9 cellular contexts compared by ENCODE assay signal in genomic region chr6:156976144-156977088, GRCh38.
A peak's percentile ranks its signal among the peaks of the same experiment; 100 is the strongest.
DNase-seq lines count a peak whose midpoint lies in the region; TF ChIP-seq lines count a peak whose summit lies in the region.
"Had no signal": no experiment of that assay in that cellular context is flagged by ENCODE, and none has a peak within 500 bp of the region (broad histone marks: within the 10 kb centered on the region; RNA-seq: fewer than 3 reads in every experiment).

No MANE protein-coding gene starts in this region.

- no peak for TF ChIP-seq CTCF in Peyer's patch (IDR thresholded peaks at IDR 0.05)
- TF ChIP-seq CTCF in fibroblast of lung (conservative IDR thresholded peaks at IDR 0.05 in 1 of 2, IDR thresholded peaks at IDR 0.05 in 1 of 2; ENCODE audit: low read depth in 1 of 2, low read length in 2 of 2) = no peak
- TF ChIP-seq CTCF in uterus (IDR thresholded peaks at IDR 0.05) = no peak

- no peaks in the 10 kb centered on the region for H4K20me1 ChIP-seq in fibroblast of lung (ENCODE audit: control insufficient read depth, extremely low read depth, insufficient read depth, low read length)

- H2AFZ ChIP-seq in fibroblast of lung (ENCODE audit: low read length) = peak overlapping the region; percentile 7

- DNase-seq in NCI-H1436 (lab: John Stamatoyannopoulos, UW) (peak; percentile 42), NCI-H1436 treated with DMSO at 0.1 percent for 48 hours (lab: John Stamatoyannopoulos, UW) (no peak), Peyer's patch (no peak), fibroblast of lung (ENCODE audit: low read depth in 2 of 2) (peak in 1 of 2 donors; percentile 63), uterus (no peak), DMS153 (lab: John Stamatoyannopoulos, UW) (no peak), KBM-7 (no peak)

- peaks cover 26% of the 10 kb centered on the region for H3K79me2 ChIP-seq in fibroblast of lung (ENCODE audit: control insufficient read depth, insufficient read depth, low read length)

- no peaks in the 10 kb centered on the region for H3K27me3 ChIP-seq in Peyer's patch
- H3K27me3 ChIP-seq in fibroblast of lung (ENCODE audit: control insufficient read depth, insufficient read depth, low read length) = no peaks in the 10 kb centered on the region
- no peaks in the 10 kb centered on the region for H3K27me3 ChIP-seq in skeletal muscle satellite cell (ENCODE audit: control insufficient read depth, insufficient read depth, low read length)
- H3K27me3 ChIP-seq in uterus = no peaks in the 10 kb centered on the region

- peak overlapping the region; percentile 6 to 18 (median 11) for H3K4me3 ChIP-seq in Peyer's patch
- H3K4me3 ChIP-seq in fibroblast of lung (replicated peaks in 1 of 4; ENCODE audit: control extremely low read depth in 1 of 4, insufficient read depth in 1 of 4, low read depth in 3 of 4, low read length in 4 of 4) = peak overlapping the region; percentile 20 to 49 (median 31)
- H3K4me3 ChIP-seq in skeletal muscle satellite cell (ENCODE audit: low read length) = peak overlapping the region; percentile 65
- peak overlapping the region in 1 of 2 donors; percentile 7 for H3K4me3 ChIP-seq in uterus

- H3K9ac ChIP-seq in fibroblast of lung (ENCODE audit: insufficient read depth, low read length) (peak overlapping the region; percentile 34), skeletal muscle satellite cell (ENCODE audit: low read depth, low read length) (peak overlapping the region; percentile 55)

- in situ Hi-C loops in KBM-7 (cut with MboI; ENCODE audit: low pct_unique_long_range_greater_than_20kb, low sequenced_read_pairs) = no loop called here

- peak overlapping the region; percentile 21 for H3K4me2 ChIP-seq in fibroblast of lung (ENCODE audit: extremely low read depth, insufficient read depth, low read length)
- peak overlapping the region; percentile 82 for H3K4me2 ChIP-seq in skeletal muscle satellite cell (ENCODE audit: low read length)

- TF ChIP-seq POLR2A in Peyer's patch (IDR thresholded peaks at IDR 0.05) (no peak), uterus (IDR thresholded peaks at IDR 0.05) (no peak)

- H3K27ac ChIP-seq in Peyer's patch (peak overlapping the region in 1 of 4 donors; percentile 59), fibroblast of lung (ENCODE audit: insufficient read depth, low read length) (peak overlapping the region; percentile 62), uterus (no peak overlapping the region)
- H3K27ac ChIP-seq: 22Rv1 had no signal

- H3K4me1 ChIP-seq in Peyer's patch (peaks cover 0 to 3% (median 0%) of the 10 kb centered on the region in 4 donors), fibroblast of lung (ENCODE audit: control insufficient read depth, extremely low read depth, insufficient read depth, low read length) (peaks cover 2% of the 10 kb centered on the region), skeletal muscle satellite cell (ENCODE audit: control insufficient read depth, insufficient read depth, low read length) (peaks cover 12% of the 10 kb centered on the region), uterus (peaks cover 4 to 13% of the 10 kb centered on the region in 2 donors)

- intact Hi-C loops in uterus (cut with DNase I; ENCODE audit: low total_unique reads) = no loop called here

- H3K36me3 ChIP-seq in Peyer's patch (no peaks in the 10 kb centered on the region), fibroblast of lung (ENCODE audit: control insufficient read depth, insufficient read depth, low read length) (no peaks in the 10 kb centered on the region), skeletal muscle satellite cell (ENCODE audit: insufficient read depth, low read length) (no peaks in the 10 kb centered on the region), uterus (no peaks in the 10 kb centered on the region)

- H3K9me3 ChIP-seq in Peyer's patch (no peaks in the 10 kb centered on the region), fibroblast of lung (ENCODE audit: control insufficient read depth, insufficient read depth, low read depth, low read length) (no peaks in the 10 kb centered on the region), skeletal muscle satellite cell (replicated peaks; ENCODE audit: low read length) (no peaks in the 10 kb centered on the region), uterus (no peaks in the 10 kb centered on the region)
